Comparison of ENCODE assay signal across 27 cellular contexts in genomic region chrX:24550166-24550565, GRCh38.
"Had no signal": no experiment of that assay in that cellular context is flagged by ENCODE, and none has a peak within 500 bp of the region (broad histone marks: within the 10 kb centered on the region; RNA-seq: fewer than 3 reads in every experiment).

No MANE protein-coding gene starts in this region.

- H3K27me3 Mint-ChIP-seq: activated CD4-positive, alpha-beta T cell treated with anti-CD3 and anti-CD28 coated beads for 36 hours; activated CD4-positive, alpha-beta T cell treated with anti-CD3 and anti-CD28 coated beads, Interleukin-2, amount 10 ng/mL, durations not matched to agents 7 days and 5 days; T-cell had no signal

- DNase-seq: activated CD4-positive, alpha-beta T cell treated with anti-CD3 and anti-CD28 coated beads for 36 hours; activated CD4-positive, alpha-beta T cell treated with anti-CD3 and anti-CD28 coated beads, Interleukin-2, amount 10 ng/mL, durations not matched to agents 7 days and 5 days; activated CD4-positive, alpha-beta T cell treated with anti-CD3 and anti-CD28 coated beads, Interleukin-2, amount 50 U/mL, for 48 hours; activated CD8-positive, alpha-beta T cell treated with anti-CD3 and anti-CD28 coated beads, Interleukin-2, amount 10 ng/mL, durations not matched to agents 7 days and 5 days; activated gamma-delta T cell treated with Interleukin-2 at 50 U/mL for 16 hours; activated naive CD4-positive, alpha-beta T cell treated with anti-CD3 and anti-CD28 coated beads for 36 hours; activated T-cell treated with anti-CD3 and anti-CD28 coated beads, Interleukin-2, amount 50 U/mL, for 24 hours; adrenal gland; anterior cingulate cortex; brain microvascular endothelial cell; central memory CD4-positive, alpha-beta T cell; MG63; NCI-H1048; NCI-H1105 treated with DMSO at 0.1 percent for 48 hours; NCI-H1436; NCI-H1694; NCI-H1930; NCI-H2081 treated with DMSO at 0.1 percent for 48 hours; NCI-H345; NCI-H524 treated with DMSO at 0.1 percent for 48 hours; SIG-M5; T-cell; T-helper 2 cell; T1000 had no signal

- FAIRE-seq: colon had no signal

- H3K36me3 Mint-ChIP-seq: activated naive CD4-positive, alpha-beta T cell treated with anti-CD3 and anti-CD28 coated beads, Interleukin-2, amount 50 U/mL, for 72 hours; T-cell had no signal

- H3K9me3 ChIP-seq: adrenal gland, MG63 had no signal

- H3K27me3 ChIP-seq: adrenal gland, brain microvascular endothelial cell, MG63 had no signal

- H3K27ac ChIP-seq: adrenal gland, brain microvascular endothelial cell, RWPE1 had no signal

- H3K9me3 Mint-ChIP-seq: activated CD4-positive, alpha-beta T cell treated with anti-CD3 and anti-CD28 coated beads, Interleukin-2, amount 10 ng/mL, durations not matched to agents 7 days and 5 days; activated naive CD4-positive, alpha-beta T cell treated with anti-CD3 and anti-CD28 coated beads for 36 hours; activated naive CD4-positive, alpha-beta T cell treated with anti-CD3 and anti-CD28 coated beads, Interleukin-2, amount 50 U/mL, for 72 hours; activated T-cell treated with anti-CD3 and anti-CD28 coated beads, Interleukin-2, amount 50 U/mL, for 24 hours; T-cell had no signal

- H3K4me3 Mint-ChIP-seq: activated CD4-positive, alpha-beta T cell treated with anti-CD3 and anti-CD28 coated beads for 36 hours; activated CD4-positive, alpha-beta T cell treated with anti-CD3 and anti-CD28 coated beads, Interleukin-2, amount 10 ng/mL, durations not matched to agents 7 days and 5 days; activated CD8-positive, alpha-beta T cell treated with anti-CD3 and anti-CD28 coated beads, Interleukin-2, amount 10 ng/mL, durations not matched to agents 7 days and 5 days; activated naive CD4-positive, alpha-beta T cell treated with anti-CD3 and anti-CD28 coated beads for 36 hours; activated T-cell treated with anti-CD3 and anti-CD28 coated beads, Interleukin-2, amount 50 U/mL, for 24 hours; T-cell had no signal

- H3K4me1 ChIP-seq: adrenal gland had no signal

- H3K27ac Mint-ChIP-seq: activated CD4-positive, alpha-beta T cell treated with anti-CD3 and anti-CD28 coated beads for 36 hours; activated CD4-positive, alpha-beta T cell treated with anti-CD3 and anti-CD28 coated beads, Interleukin-2, amount 10 ng/mL, durations not matched to agents 7 days and 5 days; activated CD8-positive, alpha-beta T cell treated with anti-CD3 and anti-CD28 coated beads, Interleukin-2, amount 10 ng/mL, durations not matched to agents 7 days and 5 days; activated naive CD4-positive, alpha-beta T cell treated with anti-CD3 and anti-CD28 coated beads for 36 hours; activated naive CD4-positive, alpha-beta T cell treated with anti-CD3 and anti-CD28 coated beads, Interleukin-2, amount 50 U/mL, for 72 hours; activated T-cell treated with anti-CD3 and anti-CD28 coated beads, Interleukin-2, amount 50 U/mL, for 24 hours; T-cell had no signal

- H3K4me1 Mint-ChIP-seq: activated CD4-positive, alpha-beta T cell treated with anti-CD3 and anti-CD28 coated beads for 36 hours; activated CD4-positive, alpha-beta T cell treated with anti-CD3 and anti-CD28 coated beads, Interleukin-2, amount 10 ng/mL, durations not matched to agents 7 days and 5 days; T-cell had no signal
